8 cellular contexts compared by ENCODE assay signal in genomic region chr16:2135703-2136490, GRCh38. TPM values are rescaled to one million over a fixed set of nuclear protein-coding genes. Genes with fewer than 3 reads are reported as not detected.
DNase-seq lines count a peak whose midpoint lies in the region; ATAC-seq and TF ChIP-seq lines count a peak whose summit lies in the region.
"Not testable (repeated sequence)": the region's sequence is repeated elsewhere in the genome, so short reads cannot be mapped to it uniquely, and the experiment has no call there.

Gene PKD1, minus strand, starts transcription at chr16:2135898. Its CDS starts 209 bp downstream, at chr16:2135689.

- intact Hi-C loops in gastrocnemius medialis (cut with DNase I; ENCODE audit: low total_unique reads) = not testable (repeated sequence)

- peak within 1 kb of the TSS; percentile 67 for H3K4me3 ChIP-seq in MG63
- peak within 1 kb of the TSS; percentile 38 to 71 (median 55) for H3K4me3 ChIP-seq in Peyer's patch
- peak within 1 kb of the TSS; percentile 52 to 75 (median 67) for H3K4me3 ChIP-seq in gastrocnemius medialis
- peak within 1 kb of the TSS; percentile 31 to 60 (median 56) for H3K4me3 ChIP-seq in upper lobe of left lung

- peak; percentile 77 for DNase-seq in GM04503 (ENCODE audit: low read depth)
- DNase-seq in MG63 = peak; percentile 96
- DNase-seq in Peyer's patch = peak; percentile 90 to 99 (median 98)
- peak; percentile 95 to 98 (median 98) for DNase-seq in activated CD8-positive, alpha-beta memory T cell treated with anti-CD3 and anti-CD28 coated beads for 48 hours (ENCODE audit: low read depth in 2 of 3, low spot score in 2 of 3)
- peak; percentile 68 for DNase-seq in dedifferentiated amniotic fluid mesenchymal stem cell (ENCODE audit: extremely low spot score)
- peak; percentile 93 for DNase-seq in iris pigment epithelial cell (ENCODE audit: low read depth)
- DNase-seq in gastrocnemius medialis = peak; percentile 93 to 98
- DNase-seq in upper lobe of left lung = peak; percentile 95 to 100

- H3K27ac ChIP-seq in Peyer's patch = peak within 1 kb of the TSS; percentile 60 to 83 (median 76)
- peak within 1 kb of the TSS; percentile 86 to 93 (median 90) for H3K27ac ChIP-seq in gastrocnemius medialis
- peak within 1 kb of the TSS; percentile 72 to 85 (median 77) for H3K27ac ChIP-seq in upper lobe of left lung

- TF ChIP-seq EP300 in upper lobe of left lung (IDR thresholded peaks at IDR 0.05) = not testable (repeated sequence)

- not testable (repeated sequence) for TF ChIP-seq CTCF in Peyer's patch (IDR thresholded peaks at IDR 0.05); gastrocnemius medialis (IDR thresholded peaks at IDR 0.05 in 4 of 5, conservative IDR thresholded peaks at IDR 0.05 in 1 of 5)
- TF ChIP-seq CTCF in upper lobe of left lung (IDR thresholded peaks at IDR 0.05) = peak in 1 of 6 experiments; percentile 8

- peak; percentile 55 to 78 for ATAC-seq in gastrocnemius medialis
- peak; percentile 53 to 90 for ATAC-seq in upper lobe of left lung (ENCODE audit: low FRiP score in 2 of 2)

- H3K27me3 ChIP-seq in MG63, Peyer's patch, gastrocnemius medialis, upper lobe of left lung: not testable (repeated sequence)

- H3K4me1 ChIP-seq in Peyer's patch (peaks cover 0 to 12% (median 2%) of the 10 kb centered on the region in 4 donors), gastrocnemius medialis (peaks cover 13 to 38% of the 10 kb centered on the region in 2 donors), upper lobe of left lung (peaks cover 6 to 20% (median 11%) of the 10 kb centered on the region in 4 donors)

- 0% methylated on average over 9 to 11 of the region's 94 CpGs for WGBS in upper lobe of left lung, 2 donors

- TF ChIP-seq POLR2A in Peyer's patch (IDR thresholded peaks at IDR 0.05) (peak; percentile 37 to 47), gastrocnemius medialis (IDR thresholded peaks at IDR 0.05) (peak; percentile 72 to 81), upper lobe of left lung (IDR thresholded peaks at IDR 0.05) (peak in 1 of 4 donors; percentile 48)

- not testable (repeated sequence) for H3K36me3 ChIP-seq in MG63, Peyer's patch, gastrocnemius medialis, upper lobe of left lung

- in situ Hi-C loops in gastrocnemius medialis (cut with MboI; ENCODE audit: low sequenced_read_pairs in 4 of 4) = loop anchor here in 1 of 4 donors (5.0 kb wide), 1 partner anchor 124 kb away; no protein-coding TSS in a partner anchor

- H3K9me3 ChIP-seq in MG63, Peyer's patch, gastrocnemius medialis, upper lobe of left lung: not testable (repeated sequence)

RNA-seq across cellular contexts. Expression of gene PKD1, which starts in this region (rescaled TPM):
- 60.2 and 106 TPM in 2 replicates for total RNA-seq in MG63 (2014; rRNA removed; shearing (Covaris generic); ENCODE audit: low replicate concordance)
- 100 to 1,000 TPM in 3 of 4 donors, 10 to 100 TPM in 1; 64.6 to 305 (median 188) TPM for total RNA-seq in Peyer's patch
- 100 to 1,000 TPM; 168 to 376 (median 339) TPM for total RNA-seq in gastrocnemius medialis
- 100 to 1,000 TPM in 3 of 6 donors, 10 to 100 TPM in 3; 75.4 to 567 (median 106) TPM for total RNA-seq in upper lobe of left lung

Comparison
In these comparisons a context has a peak if more than half of its experiments do, and no peak if none do; other contexts are left out.
1. Peak in every context shown above with its lines: DNase-seq, ATAC-seq, H3K4me3 ChIP-seq and H3K27ac ChIP-seq.